In genomic region chr6:52969297-52969696, GRCh38 we compare ENCODE assay signal across 20 cellular contexts. TPM values are rescaled to one million over a fixed set of nuclear protein-coding genes. Genes with fewer than 3 reads are reported as not detected.
"Had no signal": no experiment of that assay in that cellular context is flagged by ENCODE, and none has a peak within 500 bp of the region (broad histone marks: within the 10 kb centered on the region; RNA-seq: fewer than 3 reads in every experiment).

No MANE protein-coding gene starts in this region.

- H3K36me3 ChIP-seq: MG63, SJSA1 had no signal

- H3K27me3 ChIP-seq: MG63, SJSA1 had no signal

- H3K4me3 ChIP-seq: MG63, SJSA1, SK-N-MC had no signal

- H3K4me1 ChIP-seq: SJSA1 had no signal

- DNase-seq: KBM-7, MG63, NCI-H1092, NCI-H1436, NCI-H187, NCI-H2029, NCI-H2081 treated with DMSO at 0.1 percent for 48 hours, NCI-H2171, NCI-H226, NCI-H446, NCI-H510A, NCI-H524 treated with DMSO at 0.1 percent for 48 hours, NCI-H69, NCI-H774, Right ventricle myocardium superior, RPMI8226, SIG-M5 had no signal

- H3K27ac ChIP-seq: SJSA1, SK-N-MC had no signal

- H3K9me3 ChIP-seq: MG63, SJSA1 had no signal

RNA-seq across cellular contexts. Expression of gene GSTA3, which starts 59.8 kb away (rescaled TPM):
- total RNA-seq: HT-29, Right ventricle myocardium superior, SJSA1 had no signal
